Comparison of ENCODE assay signal across 10 cellular contexts in genomic region chr5:169648725-169649124, GRCh38. TPM values are rescaled to one million over a fixed set of nuclear protein-coding genes. Genes with fewer than 3 reads are reported as not detected.
DNase-seq lines count a peak whose midpoint lies in the region; ATAC-seq and TF ChIP-seq lines count a peak whose summit lies in the region.
"Had no signal": no experiment of that assay in that cellular context is flagged by ENCODE, and none has a peak within 500 bp of the region (broad histone marks: within the 10 kb centered on the region; RNA-seq: fewer than 3 reads in every experiment).

No MANE protein-coding gene starts in this region.

- peak; percentile 56 for ATAC-seq in Right ventricle myocardium inferior
- peak in 1 of 4 experiments; percentile 44 for ATAC-seq in T-cell (replicated peaks in 1 of 4)
- peak; percentile 49 to 89 for ATAC-seq in left cardiac atrium
- no peak for ATAC-seq in GM19395 (IDR thresholded peaks at IDR 0.05; ENCODE audit: unreplicated experiment)

- no peaks in the 10 kb centered on the region for H3K27me3 Mint-ChIP-seq in T-cell

- H3K27ac Mint-ChIP-seq in T-cell = peak overlapping the region; percentile 94 to 95

- H3K27ac ChIP-seq in right atrium auricular region = no peak overlapping the region

- H3K4me3 Mint-ChIP-seq in T-cell = peak overlapping the region in 2 of 3 donors; percentile 19 to 67

- no peak overlapping the region for H3K4me3 ChIP-seq in right atrium auricular region
- H3K4me3 ChIP-seq: coronary artery had no signal

- H3K9me3 Mint-ChIP-seq in T-cell = no peaks in the 10 kb centered on the region

- no peak for TF ChIP-seq CTCF in right atrium auricular region (IDR thresholded peaks at IDR 0.05)

- peaks cover 28% of the 10 kb centered on the region for H3K36me3 Mint-ChIP-seq in T-cell

- intact Hi-C loops in Right ventricle myocardium inferior (cut with DNase I) (no loop called here), left cardiac atrium (cut with DNase I) (no loop called here)

- H3K27me3 ChIP-seq in right atrium auricular region = no peaks in the 10 kb centered on the region

- peaks cover 0 to 33% of the 10 kb centered on the region in 2 donors for H3K4me1 ChIP-seq in right atrium auricular region

- H3K36me3 ChIP-seq in right atrium auricular region = no peaks in the 10 kb centered on the region

- CTCF ChIA-PET in T-cell (lab: Charles Lee) = no interaction called here

- DNase-seq in Right ventricle myocardium inferior (ENCODE audit: missing footprints) (no peak), right atrium auricular region (ENCODE audit: low spot score) (no peak), T-cell (no peak), left cardiac atrium (peak; percentile 37), HPDE6-E6E7 (ENCODE audit: extremely low spot score) (no peak), Ammon's horn (ENCODE audit: low spot score) (no peak), C1 segment of cervical spinal cord (lab: John Stamatoyannopoulos, UW) (no peak)
- DNase-seq: NCI-H2029 had no signal

- H3K4me1 Mint-ChIP-seq in T-cell = peaks cover 95 to 100% (median 96%) of the 10 kb centered on the region in 3 donors

- H3K9me3 ChIP-seq in right atrium auricular region = no peaks in the 10 kb centered on the region

- POLR2A ChIA-PET in T-cell (lab: Charles Lee) = interaction anchor here in 1 of 2 donors (0.8 kb wide), 1 partner anchor 11 kb away, joined by 3 read pairs; no protein-coding TSS in a partner anchor

RNA-seq across cellular contexts. Expression of gene DOCK2, which starts 11.7 kb away (rescaled TPM):
- total RNA-seq in Right ventricle myocardium inferior = 7.9 TPM
- total RNA-seq in right atrium auricular region = 1 to 10 TPM; 3.7 to 5.4 TPM
- total RNA-seq in T-cell = 100 to 1,000 TPM; 168 to 303 (median 197) TPM
- total RNA-seq in left cardiac atrium = 10 to 100 TPM; 12.1 to 17.2 TPM

Comparison
In these comparisons a context has a peak if more than half of its experiments do, and no peak if none do; other contexts are left out.
1. RNA of gene DOCK2, which starts 11.7 kb away (total RNA-seq): 168 to 303 TPM in T-cell; 12.1 to 17.2 TPM in left cardiac atrium, 7.9 TPM in Right ventricle myocardium inferior (single experiment) and 3.7 to 5.4 TPM in right atrium auricular region; every median in the first group is over 4 times any median in the second.